In the genomic region with DNA sequence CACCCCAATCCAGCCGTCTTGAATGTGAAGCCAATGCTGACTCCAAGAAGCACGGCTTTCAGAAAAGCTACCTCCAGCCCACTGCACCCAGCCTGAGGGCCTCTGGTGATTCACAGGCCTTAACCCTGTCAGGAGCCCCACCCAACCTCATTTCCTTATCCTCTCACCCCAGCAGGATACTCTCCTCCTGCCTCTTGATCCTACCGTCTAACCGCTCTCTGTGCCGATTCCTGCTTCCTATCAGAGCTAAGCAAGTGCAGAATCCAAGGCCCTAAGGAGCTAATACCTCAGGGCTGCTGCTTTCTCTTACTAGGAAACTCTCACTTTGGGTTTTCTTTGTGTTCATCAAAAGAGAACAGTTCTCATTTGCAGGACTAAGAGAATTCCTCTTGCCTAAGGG, we compare ENCODE assay signal across 8 cellular contexts. TPM values are rescaled to one million over a fixed set of nuclear protein-coding genes. Genes with fewer than 3 reads are reported as not detected.
DNase-seq lines count a peak whose midpoint lies in the region; ATAC-seq, FAIRE-seq and TF ChIP-seq lines count a peak whose summit lies in the region.

No MANE protein-coding gene starts in this region.

- H3K4me1 ChIP-seq in urinary bladder (ENCODE audit: insufficient read depth), result peaks cover 3% of the 10 kb centered on the region

- 37% methylated on average over 5 of the region's 5 CpGs for WGBS in urinary bladder

- H3K27me3 ChIP-seq in AG04450 (ENCODE audit: control insufficient read depth, insufficient read depth, low read length), result no peaks in the 10 kb centered on the region

- H3K9me3 ChIP-seq in AG04450 (ENCODE audit: control insufficient read depth, insufficient read depth, low read length), result no peaks in the 10 kb centered on the region

- POLR2A ChIA-PET in AG04450 (lab: Yijun Ruan, JAX), result no interaction called here

- no peak for FAIRE-seq in GM19239 (lab: Jason Lieb, UNC)

- CTCF ChIA-PET in AG04450 (lab: Charles Lee), result interaction anchor here (1.0 to 6.0 kb wide), 2 partner anchors 122 to 143 kb away, joined by 3 to 28 read pairs; no protein-coding TSS in a partner anchor

- no peak for ATAC-seq in HG03439 (IDR thresholded peaks at IDR 0.05; ENCODE audit: unreplicated experiment)

- no peak for TF ChIP-seq CTCF in AG04450 (IDR thresholded peaks at IDR 0.05; ENCODE audit: low read depth, low read length)

- H3K36me3 ChIP-seq in urinary bladder (ENCODE audit: insufficient read depth), result no peaks in the 10 kb centered on the region

- H3K4me3 ChIP-seq in AG04450 (ENCODE audit: low read depth, low read length) (no peak overlapping the region), urinary bladder (ENCODE audit: low read depth, low read length) (no peak overlapping the region)

- DNase-seq in AG04450 (ENCODE audit: low read depth, low spot score) (no peak), NCI-H526 (lab: John Stamatoyannopoulos, UW) (peak; percentile 18 to 60), amniotic epithelial cell (ENCODE audit: low read depth) (peak; percentile 62), kidney tubule cell (ENCODE audit: low spot score) (peak; percentile 54), GM19239 (ENCODE audit: insufficient read length, low spot score) (no peak), inferior parietal cortex (ENCODE audit: extremely low spot score) (no peak)

- peak overlapping the region; percentile 66 for H3K27ac ChIP-seq in AG04450 (ENCODE audit: low read depth, low read length)
- peak overlapping the region; percentile 4 for H3K27ac ChIP-seq in urinary bladder (ENCODE audit: low read depth)

RNA-seq across cellular contexts. Expression of a gene that starts 47.2 kb away (rescaled TPM):
- 7.3 and 9.0 TPM in 2 replicates for polyA plus RNA-seq in AG04450 (2011; rRNA removed)
- polyA minus RNA-seq in AG04450 (2011; rRNA and poly(A)+ RNA removed), result 15.2 and 16.8 TPM in 2 replicates
- 12.1 TPM for total RNA-seq in urinary bladder
- polyA plus RNA-seq in urinary bladder, result 7.9 TPM

Comparison
In these comparisons a context has a peak if more than half of its experiments do, and no peak if none do; other contexts are left out.
1. DNase-seq: peak in NCI-H526 (2 of 2), amniotic epithelial cell (single experiment) and kidney tubule cell (single experiment); none in AG04450 (single experiment), GM19239 (single experiment) and inferior parietal cortex (single experiment).